In the genomic region with DNA sequence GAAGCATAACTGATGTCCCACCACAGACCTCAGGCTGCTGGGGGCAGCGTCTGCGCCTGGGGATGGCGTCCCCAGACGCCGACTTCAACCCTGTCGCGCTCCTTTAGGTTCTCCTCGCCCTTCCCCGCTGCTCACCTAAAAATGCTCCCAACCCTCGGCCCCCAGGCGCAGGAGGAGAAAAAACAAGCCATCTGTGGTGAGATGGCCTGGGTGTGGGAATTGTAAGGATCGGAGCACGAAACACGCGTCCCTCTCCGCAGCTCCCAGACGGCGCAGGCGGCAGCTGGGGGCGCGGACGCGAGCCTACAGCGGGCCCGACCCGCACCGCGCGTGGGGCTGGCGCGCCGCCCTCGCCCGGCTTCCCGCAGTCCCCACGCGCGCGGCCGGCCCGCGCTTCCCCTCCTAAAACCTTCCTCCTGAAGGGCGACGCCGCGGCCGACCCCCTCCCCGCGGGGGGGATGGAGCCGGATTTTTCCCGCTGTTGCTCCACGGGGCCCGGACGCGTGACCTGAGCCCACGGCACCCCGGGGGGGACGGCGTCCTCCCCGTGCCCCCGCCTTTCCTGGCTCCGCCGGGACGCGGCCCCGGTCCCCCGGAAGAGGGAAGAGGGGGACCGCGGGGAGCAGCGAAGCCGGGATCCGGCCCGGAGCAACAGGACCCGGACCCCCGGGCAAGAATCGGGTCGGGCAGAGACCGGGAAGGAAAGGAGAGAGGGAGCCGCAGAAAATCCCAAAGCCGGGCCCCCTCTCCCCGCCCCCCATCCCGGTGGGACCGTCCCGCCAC, we compare ENCODE assay signal across 8 cellular contexts. TPM values are rescaled to one million over a fixed set of nuclear protein-coding genes. Genes with fewer than 3 reads are reported as not detected.
DNase-seq lines count a peak whose midpoint lies in the region; ATAC-seq and TF ChIP-seq lines count a peak whose summit lies in the region.

No MANE protein-coding gene starts in this region.

- H3K4me3 ChIP-seq in DOHH2 (ENCODE audit: low read length) (peak overlapping the region; percentile 94), iPS DF 6.9 (ENCODE audit: low read length) (peak overlapping the region; percentile 56), gastrocnemius medialis (peak overlapping the region; percentile 77 to 97 (median 86))

- H3K9me2 ChIP-seq in DOHH2 (replicated peaks; ENCODE audit: control insufficient read depth, low read length) = no peaks in the 10 kb centered on the region

- TF ChIP-seq POLR2A in gastrocnemius medialis (IDR thresholded peaks at IDR 0.05) = no peak

- peak overlapping the region; percentile 41 for H3K27ac ChIP-seq in DOHH2 (ENCODE audit: low read depth, low read length)
- H3K27ac ChIP-seq in iPS DF 6.9 (ENCODE audit: low read length) = no peak overlapping the region
- peak overlapping the region; percentile 62 to 83 (median 74) for H3K27ac ChIP-seq in gastrocnemius medialis

- peak; percentile 23 to 38 for ATAC-seq in gastrocnemius medialis

- H3K4me1 ChIP-seq in DOHH2 (ENCODE audit: control insufficient read depth, low read length) = peaks cover 31% of the 10 kb centered on the region
- peaks cover 3% of the 10 kb centered on the region; the same call in 1 of the 2 replicates for H3K4me1 ChIP-seq in iPS DF 6.9 (ENCODE audit: control insufficient read depth, insufficient read depth, low read length)
- H3K4me1 ChIP-seq in gastrocnemius medialis = peaks cover 4 to 5% of the 10 kb centered on the region in 2 donors

- DNase-seq in HCEC 1CT (peak; percentile 3), RPMI7951 (ENCODE audit: low read depth) (peak; percentile 35), astrocyte of the hippocampus (ENCODE audit: low read depth, low spot score) (peak; percentile 64), iPS DF 6.9 (ENCODE audit: low read depth, low spot score) (no peak), gastrocnemius medialis (no peak), putamen (ENCODE audit: low spot score) (no peak), NCI-H510A (lab: John Stamatoyannopoulos, UW) (no peak)

- peak overlapping the region; percentile 69 for H3K4me2 ChIP-seq in DOHH2 (ENCODE audit: low read length)

- no peak for TF ChIP-seq CTCF in DOHH2 (IDR thresholded peaks at IDR 0.05; ENCODE audit: low read depth, low read length, poor library complexity, severe bottlenecking)
- TF ChIP-seq CTCF in gastrocnemius medialis (IDR thresholded peaks at IDR 0.05 in 4 of 5, conservative IDR thresholded peaks at IDR 0.05 in 1 of 5) = no peak

- intact Hi-C loops in gastrocnemius medialis (cut with DNase I; ENCODE audit: low total_unique reads) = loop anchor here (2.0 to 5.0 kb wide), 2 partner anchors 72 to 175 kb away; partner anchors contain the start of gene AKAP7

- H3F3A ChIP-seq in DOHH2 (ENCODE audit: control insufficient read depth, insufficient read depth) = peaks cover 11% of the 10 kb centered on the region

- H3K9me3 ChIP-seq in DOHH2 (ENCODE audit: control insufficient read depth, insufficient read depth, low read length) (no peaks in the 10 kb centered on the region), iPS DF 6.9 (ENCODE audit: control insufficient read depth, insufficient read depth, low read length) (no peaks in the 10 kb centered on the region), gastrocnemius medialis (no peaks in the 10 kb centered on the region)

- H3K27me3 ChIP-seq in DOHH2 (ENCODE audit: control insufficient read depth, low read length) (no peaks in the 10 kb centered on the region), iPS DF 6.9 (ENCODE audit: control insufficient read depth, insufficient read depth, low read length) (no peaks in the 10 kb centered on the region), gastrocnemius medialis (no peaks in the 10 kb centered on the region)

- WGBS in iPS DF 6.9 (ENCODE audit: insufficient coverage, insufficient read length) = no CpG with 5 or more reads among the region's 84 CpGs

- H3K36me3 ChIP-seq in DOHH2 (ENCODE audit: control insufficient read depth, low read length) (peaks cover under 1% of the 10 kb centered on the region), iPS DF 6.9 (ENCODE audit: control insufficient read depth, insufficient read depth, low read length) (no peaks in the 10 kb centered on the region; the same call in 1 of the 2 replicates), gastrocnemius medialis (no peaks in the 10 kb centered on the region)

- peaks cover 4% of the 10 kb centered on the region; the same call in 1 of the 2 replicates for H4K20me1 ChIP-seq in DOHH2 (ENCODE audit: control insufficient read depth, insufficient read depth, low read depth, low read length)

- H3K79me2 ChIP-seq in DOHH2 (ENCODE audit: control insufficient read depth, low read length) = peaks cover 56% of the 10 kb centered on the region

- in situ Hi-C loops in gastrocnemius medialis (cut with MboI; ENCODE audit: low sequenced_read_pairs in 4 of 4) = no loop called here

RNA-seq across cellular contexts. Expression of gene EPB41L2, which starts 0.6 kb away (rescaled TPM):
- 24.5 and 33.2 TPM in 2 replicates for total RNA-seq in RPMI7951 (2014; rRNA removed; shearing (Covaris generic))
- total RNA-seq in gastrocnemius medialis = 10 to 100 TPM; 11.6 to 24.0 (median 14.6) TPM

Comparison
In these comparisons a context has a peak if more than half of its experiments do, and no peak if none do; other contexts are left out.
1. DNase-seq: peak in HCEC 1CT (single experiment), RPMI7951 (single experiment) and astrocyte of the hippocampus (single experiment); none in iPS DF 6.9 (single experiment), gastrocnemius medialis (0 of 2), putamen (single experiment) and NCI-H510A (single experiment).
2. Peak in every context shown above with its lines, with median percentiles within 50 percentile points of each other: H3K4me3 ChIP-seq.